ENCODE assay signal across 10 cellular contexts in the genomic region with DNA sequence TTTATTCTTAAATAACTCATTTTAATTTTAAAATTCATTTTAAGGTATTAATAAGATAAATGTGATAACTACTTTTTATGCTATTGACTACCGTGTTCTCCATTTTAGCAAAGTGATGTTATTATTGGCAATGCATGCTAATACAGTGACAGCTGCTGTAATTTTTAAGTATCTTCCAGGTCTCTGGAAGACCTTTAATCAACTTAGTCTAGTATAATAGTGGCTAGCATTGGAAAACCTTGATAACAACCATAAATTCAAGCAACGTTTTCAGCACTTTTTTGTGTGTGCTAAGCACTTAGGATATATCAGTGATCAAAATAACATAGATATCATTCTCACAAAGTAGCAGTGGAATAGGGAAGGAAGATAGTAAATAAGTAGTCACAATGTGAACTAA.
"Had no signal": no experiment of that assay in that cellular context is flagged by ENCODE, and none has a peak within 500 bp of the region (broad histone marks: within the 10 kb centered on the region; RNA-seq: fewer than 3 reads in every experiment).

No MANE protein-coding gene starts in this region.

- H3K4me3 Mint-ChIP-seq: GM23338, HFFc6 had no signal

- H2AFZ ChIP-seq: GM23338 had no signal

- H3K4me2 ChIP-seq: GM23338 had no signal

- DNase-seq: H7, HFFc6, IMR-90, KG1 had no signal

- FAIRE-seq: H1, HTR-8/SVneo, K562 had no signal

- ATAC-seq: GM23338, HCT116, K562 had no signal

- H3K27ac Mint-ChIP-seq: GM23338, HFFc6 had no signal

- H3K4me1 Mint-ChIP-seq: GM23338 had no signal

- H3K9me3 ChIP-seq: HAP-1 had no signal

- H3K9me3 Mint-ChIP-seq: GM23338, HFFc6 had no signal

- H3K36me3 ChIP-seq: HAP-1 had no signal

- H3K4me3 ChIP-seq: GM23338, HAP-1, K562 had no signal
